9 cellular contexts compared by ENCODE assay signal in genomic region chr1:16145030-16145987, GRCh38. TPM values are rescaled to one million over a fixed set of nuclear protein-coding genes. Genes with fewer than 3 reads are reported as not detected.
A peak's percentile ranks its signal among the peaks of the same experiment; 100 is the strongest.
DNase-seq lines count a peak whose midpoint lies in the region; ATAC-seq and TF ChIP-seq lines count a peak whose summit lies in the region.
"Had no signal": no experiment of that assay in that cellular context is flagged by ENCODE, and none has a peak within 500 bp of the region (broad histone marks: within the 10 kb centered on the region; RNA-seq: fewer than 3 reads in every experiment).

No MANE protein-coding gene starts in this region.

- no peaks in the 10 kb centered on the region for H3K9me3 Mint-ChIP-seq in endothelial cell (ENCODE audit: unreplicated experiment)
- H3K9me3 Mint-ChIP-seq: activated naive CD8-positive, alpha-beta T cell treated with anti-CD3 and anti-CD28 coated beads, Interleukin-2, amount 10 ng/mL, durations not matched to agents 7 days and 5 days had no signal

- peaks cover 55% of the 10 kb centered on the region for H3K36me3 Mint-ChIP-seq in endothelial cell (ENCODE audit: low read depth, unreplicated experiment)
- H3K36me3 Mint-ChIP-seq: activated naive CD8-positive, alpha-beta T cell treated with anti-CD3 and anti-CD28 coated beads, Interleukin-2, amount 10 ng/mL, durations not matched to agents 7 days and 5 days had no signal

- no peak for TF ChIP-seq CTCF in endothelial cell (IDR thresholded peaks at IDR 0.05; ENCODE audit: unreplicated experiment)

- H3K27me3 Mint-ChIP-seq in endothelial cell (ENCODE audit: unreplicated experiment) = peaks cover 16% of the 10 kb centered on the region

- H3K4me3 Mint-ChIP-seq in endothelial cell (ENCODE audit: unreplicated experiment) = peak overlapping the region; percentile 85
- H3K4me3 Mint-ChIP-seq: activated naive CD8-positive, alpha-beta T cell treated with anti-CD3 and anti-CD28 coated beads, Interleukin-2, amount 10 ng/mL, durations not matched to agents 7 days and 5 days had no signal

- peak overlapping the region; percentile 98 for H3K27ac Mint-ChIP-seq in endothelial cell (ENCODE audit: unreplicated experiment)
- H3K27ac Mint-ChIP-seq: activated naive CD8-positive, alpha-beta T cell treated with anti-CD3 and anti-CD28 coated beads, Interleukin-2, amount 10 ng/mL, durations not matched to agents 7 days and 5 days had no signal

- peaks cover 71% of the 10 kb centered on the region for H3K4me1 Mint-ChIP-seq in endothelial cell (ENCODE audit: unreplicated experiment)

- peak; percentile 95 for DNase-seq in AG20443 (ENCODE audit: low spot score)
- peak; percentile 71 for DNase-seq in NCI-H2196 (lab: John Stamatoyannopoulos, UW; ENCODE audit: unreplicated experiment)
- peak; percentile 77 for DNase-seq in endothelial cell (ENCODE audit: low spot score)
- peak; percentile 89 for DNase-seq in mucosa of gallbladder (ENCODE audit: low spot score)
- no peak for DNase-seq in G401 (ENCODE audit: low spot score)
- no peak for DNase-seq in RPMI8226
- DNase-seq: activated naive CD8-positive, alpha-beta T cell treated with anti-CD3 and anti-CD28 coated beads, Interleukin-2, amount 10 ng/mL, durations not matched to agents 7 days and 5 days had no signal

- in situ Hi-C loops in G401 (cut with HindIII; ENCODE audit: low sequenced_read_pairs) = no loop called here

- ATAC-seq in HG02870 (IDR thresholded peaks at IDR 0.05; ENCODE audit: unreplicated experiment) (no peak), GM19351 (IDR thresholded peaks at IDR 0.05; ENCODE audit: unreplicated experiment) (no peak)

RNA-seq across cellular contexts. Expression of gene EPHA2, which starts 10.6 kb away (rescaled TPM):
- total RNA-seq in endothelial cell (ENCODE audit: unreplicated experiment) (109 TPM), mucosa of gallbladder (37.2 TPM)
- total RNA-seq in G401 (2014; rRNA removed; shearing (Covaris generic)) = 33.5 and 45.6 TPM in 2 replicates
- total RNA-seq: activated naive CD8-positive, alpha-beta T cell treated with anti-CD3 and anti-CD28 coated beads, Interleukin-2, amount 10 ng/mL, durations not matched to agents 7 days and 5 days had no signal

Comparison
In these comparisons a context has a peak if more than half of its experiments do, and no peak if none do; other contexts are left out.
1. DNase-seq: peak in AG20443 (single experiment), NCI-H2196 (single experiment), endothelial cell (single experiment) and mucosa of gallbladder (single experiment); none in G401 (single experiment) and RPMI8226 (single experiment).